In genomic region chr17:60151355-60151754, GRCh38 we compare ENCODE assay signal across 10 cellular contexts. TPM values are rescaled to one million over a fixed set of nuclear protein-coding genes. Genes with fewer than 3 reads are reported as not detected.
DNase-seq lines count a peak whose midpoint lies in the region; ATAC-seq and TF ChIP-seq lines count a peak whose summit lies in the region.
"Had no signal": no experiment of that assay in that cellular context is flagged by ENCODE, and none has a peak within 500 bp of the region (broad histone marks: within the 10 kb centered on the region; RNA-seq: fewer than 3 reads in every experiment).

No MANE protein-coding gene starts in this region.

- peak overlapping the region; percentile 29 for H3K4me3 Mint-ChIP-seq in Calu3 (ENCODE audit: low read depth, unreplicated experiment)

- H3K4me2 ChIP-seq in MM.1S (ENCODE audit: low read depth, low read length): no peak overlapping the region
- peak overlapping the region; percentile 83 for H3K4me2 ChIP-seq in hepatocyte

- H3K4me1 ChIP-seq in MM.1S (ENCODE audit: low read length) (no peaks in the 10 kb centered on the region), hepatocyte (ENCODE audit: insufficient read depth) (peaks cover 7% of the 10 kb centered on the region)

- in situ Hi-C loops in GM18951 (cut with MboI; ENCODE audit: low sequenced_read_pairs, unreplicated experiment): no loop called here

- peak; percentile 33 for TF ChIP-seq POLR2A in GM18951 (IDR thresholded peaks at IDR 0.05; ENCODE audit: extremely low read depth, insufficient read depth, insufficient read length)

- peaks cover 26% of the 10 kb centered on the region for H3K27me3 Mint-ChIP-seq in Calu3 (ENCODE audit: unreplicated experiment)

- CTCF ChIA-PET in Calu3 (lab: Charles Lee): no interaction called here

- no peaks in the 10 kb centered on the region for H3K9me3 Mint-ChIP-seq in Calu3 (ENCODE audit: low read depth, unreplicated experiment)
- H3K9me3 Mint-ChIP-seq: IgD-negative memory B cell had no signal

- no peak for ATAC-seq in GM21717 (IDR thresholded peaks at IDR 0.05; ENCODE audit: unreplicated experiment)

- no peaks in the 10 kb centered on the region for H3K36me3 ChIP-seq in MM.1S (replicated peaks; ENCODE audit: insufficient read depth, low read length)
- H3K36me3 ChIP-seq in hepatocyte (replicated peaks; ENCODE audit: insufficient read depth, low read depth): no peaks in the 10 kb centered on the region

- H3K9ac ChIP-seq in MM.1S (ENCODE audit: low read length): no peak overlapping the region

- 37% methylated on average over 5 of the region's 5 CpGs for WGBS in hepatocyte (ENCODE audit: low lambda C conversion rate, missing lambda C conversion rate)

- H3K27ac ChIP-seq in MM.1S (ENCODE audit: low read length) (no peak overlapping the region), hepatocyte (no peak overlapping the region)

- H4K20me1 ChIP-seq in MM.1S (ENCODE audit: insufficient read depth, low read length): no peaks in the 10 kb centered on the region
- H4K20me1 ChIP-seq in hepatocyte (ENCODE audit: insufficient read depth, poor library complexity, severe bottlenecking): no peaks in the 10 kb centered on the region

- no peak overlapping the region for H2AFZ ChIP-seq in MM.1S (ENCODE audit: low read length)
- H2AFZ ChIP-seq in hepatocyte: no peak overlapping the region

- intact Hi-C loops in Calu3 (cut with micrococcal nuclease; ENCODE audit: unreplicated experiment): loop anchor here (5.0 kb wide), 1 partner anchor 36 kb away; no protein-coding TSS in a partner anchor

- peaks cover 33% of the 10 kb centered on the region for H3K27me3 ChIP-seq in MM.1S (replicated peaks; ENCODE audit: insufficient read depth, low read length)
- peaks cover 61% of the 10 kb centered on the region for H3K27me3 ChIP-seq in hepatocyte

- H3K79me2 ChIP-seq in MM.1S (ENCODE audit: low read length) (no peaks in the 10 kb centered on the region), hepatocyte (no peaks in the 10 kb centered on the region)

- no peaks in the 10 kb centered on the region for H3F3A ChIP-seq in MM.1S (ENCODE audit: insufficient read depth, low read length)

- H3K9me3 ChIP-seq in MM.1S (replicated peaks; ENCODE audit: insufficient read depth, low read length) (no peaks in the 10 kb centered on the region), hepatocyte (ENCODE audit: low read depth) (no peaks in the 10 kb centered on the region)

- no TSS peak for BruUV-seq in Calu3 (replicated peaks; lab: Mats Ljungman, UMichigan)

- no peak overlapping the region for H3K27ac Mint-ChIP-seq in Calu3 (ENCODE audit: unreplicated experiment)

- H3K9me2 ChIP-seq in MM.1S (replicated peaks; ENCODE audit: insufficient read depth, low read length) (no peaks in the 10 kb centered on the region), hepatocyte (replicated peaks; ENCODE audit: insufficient read depth) (no peaks in the 10 kb centered on the region)

- no peak for DNase-seq in Calu3
- peak; percentile 44 for DNase-seq in MM.1S
- no peak for DNase-seq in hepatocyte (ENCODE audit: low spot score)
- DNase-seq in DMS153 (lab: John Stamatoyannopoulos, UW): no peak
- no peak for DNase-seq in effector CD8-positive, alpha-beta T cell (lab: John Stamatoyannopoulos, UW)
- DNase-seq in NCI-H446 treated with DMSO at 0.1 percent for 48 hours (lab: John Stamatoyannopoulos, UW): no peak
- DNase-seq: stimulated activated CD4-positive, alpha-beta T cell treated with anti-CD3 and anti-CD28 coated beads, Interleukin-12 subunit alpha, Interleukin-12 subunit beta, amount 100 ng/mL, for 4 hours had no signal

- no peaks in the 10 kb centered on the region for H3K36me3 Mint-ChIP-seq in Calu3 (ENCODE audit: insufficient read depth, unreplicated experiment)

- TF ChIP-seq CTCF in Calu3 (IDR thresholded peaks at IDR 0.05; ENCODE audit: unreplicated experiment) (no peak), MM.1S (IDR thresholded peaks at IDR 0.05; ENCODE audit: low read length) (no peak), hepatocyte (IDR thresholded peaks at IDR 0.05; ENCODE audit: poor library complexity) (no peak)

- peaks cover 9% of the 10 kb centered on the region for H3K4me1 Mint-ChIP-seq in Calu3 (ENCODE audit: low read depth, unreplicated experiment)

- no peak overlapping the region for H3K4me3 ChIP-seq in MM.1S (ENCODE audit: low read length)
- no peak overlapping the region for H3K4me3 ChIP-seq in hepatocyte

RNA-seq across cellular contexts. Expression of gene CA4, which starts 1.6 kb away (rescaled TPM):
- total RNA-seq in Calu3 (2022) (0.78 and 1.1 TPM in 2 replicates), hepatocyte (1.2 and 1.9 TPM in 2 replicates)
- 6.1 and 9.8 TPM in 2 replicates for polyA plus RNA-seq in hepatocyte
- polyA plus RNA-seq: IgD-negative memory B cell had no signal
